In the genomic region with DNA sequence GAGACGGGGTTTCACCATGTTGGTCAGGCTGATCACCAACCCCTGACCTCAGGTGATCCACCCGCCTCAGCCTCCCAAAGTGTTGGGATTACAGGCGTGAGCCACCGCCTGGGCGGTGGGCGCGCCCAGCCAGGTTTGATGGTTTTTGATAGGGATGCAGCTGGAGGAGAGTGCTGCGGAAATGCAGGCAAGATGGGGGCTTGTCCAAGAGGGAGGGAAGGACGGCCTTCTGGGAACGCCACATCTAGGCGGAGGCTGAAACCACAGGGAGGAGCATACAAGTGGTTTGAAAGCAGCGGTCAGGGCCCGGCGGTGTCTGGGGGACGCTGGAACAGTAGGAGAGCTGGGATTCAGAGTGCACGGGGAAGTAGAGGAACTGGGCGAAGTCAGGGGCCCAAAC, we compare ENCODE assay signal across 23 cellular contexts.
"Had no signal": no experiment of that assay in that cellular context is flagged by ENCODE, and none has a peak within 500 bp of the region (broad histone marks: within the 10 kb centered on the region; RNA-seq: fewer than 3 reads in every experiment).

No MANE protein-coding gene starts in this region.

- DNase-seq: colonic mucosa; cortex of kidney; dermis blood vessel endothelial cell; dorsolateral prefrontal cortex; effector CD4-positive, alpha-beta T cell; effector CD8-positive, alpha-beta T cell; effector memory CD4-positive, alpha-beta T cell; effector memory CD8-positive, alpha-beta T cell; endodermal cell; erythroblast; esophagus squamous epithelium; foreskin fibroblast; foreskin keratinocyte; foreskin melanocyte; gastrocnemius medialis; glutamatergic neuron; head of caudate nucleus; heart left ventricle; heart right ventricle had no signal

- H3K27me3 ChIP-seq: colonic mucosa, dorsolateral prefrontal cortex, esophagus muscularis mucosa, esophagus squamous epithelium, foreskin keratinocyte, gastrocnemius medialis, gastroesophageal sphincter, heart left ventricle, heart right ventricle had no signal

- H3K36me3 ChIP-seq: colonic mucosa, esophagus muscularis mucosa, esophagus squamous epithelium, gastrocnemius medialis, gastroesophageal sphincter, heart left ventricle, heart right ventricle had no signal

- H3K27ac ChIP-seq: colonic mucosa, coronary artery, dorsolateral prefrontal cortex, epithelial cell of prostate, esophagus muscularis mucosa, esophagus squamous epithelium, foreskin keratinocyte, gastrocnemius medialis, gastroesophageal sphincter, heart left ventricle, heart right ventricle had no signal

- H3K4me1 ChIP-seq: colonic mucosa, esophagus muscularis mucosa, esophagus squamous epithelium, foreskin keratinocyte, gastrocnemius medialis, gastroesophageal sphincter, heart left ventricle, heart right ventricle had no signal

- H3K9me3 ChIP-seq: colonic mucosa, esophagus muscularis mucosa, esophagus squamous epithelium, gastrocnemius medialis, gastroesophageal sphincter, heart left ventricle, heart right ventricle had no signal

- H3K4me3 ChIP-seq: colonic mucosa, coronary artery, dorsolateral prefrontal cortex, esophagus muscularis mucosa, esophagus squamous epithelium, gastrocnemius medialis, gastroesophageal sphincter, heart left ventricle, heart right ventricle had no signal
